Comparison of ENCODE assay signal across 8 cellular contexts in the genomic region with DNA sequence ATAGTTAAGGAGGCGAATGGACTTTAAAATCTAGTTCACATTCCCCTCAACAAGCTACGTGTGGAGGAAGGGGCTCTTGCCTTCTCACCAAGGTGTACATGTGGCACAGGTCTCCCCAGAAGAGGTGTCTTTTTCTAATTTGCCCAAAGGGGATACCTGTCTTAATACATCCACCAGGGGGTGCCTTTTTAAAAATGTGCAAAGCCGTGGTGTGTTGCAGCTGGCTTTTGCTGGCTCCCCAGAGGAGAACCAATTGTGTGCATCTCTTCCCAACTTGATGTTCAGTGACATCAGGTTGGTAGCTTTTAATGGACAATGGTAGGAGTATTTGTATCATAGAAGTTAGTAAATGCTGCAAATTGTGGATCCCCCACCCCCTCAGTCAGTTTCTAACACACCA.
DNase-seq lines count a peak whose midpoint lies in the region; ATAC-seq and TF ChIP-seq lines count a peak whose summit lies in the region.

No MANE protein-coding gene starts in this region.

- no peak overlapping the region for H2AFZ ChIP-seq in ACC112 (ENCODE audit: low read length, unreplicated experiment)

- peak; percentile 52 for ATAC-seq in HG03432 (IDR thresholded peaks at IDR 0.05; ENCODE audit: unreplicated experiment)

- no peaks in the 10 kb centered on the region for H3K79me2 ChIP-seq in ACC112 (ENCODE audit: control insufficient read depth, insufficient read depth, low read length, unreplicated experiment)

- H3K4me3 ChIP-seq in ACC112 (ENCODE audit: low read depth, low read length), result no peak overlapping the region

- DNase-seq in GM13976 (ENCODE audit: low spot score), result peak; percentile 56
- peak; percentile 34 to 49 for DNase-seq in activated CD4-positive, alpha-beta T cell treated with anti-CD3 and anti-CD28 coated beads for 4 hours
- DNase-seq in fibroblast of gingiva (ENCODE audit: low read depth), result peak; percentile 8
- DNase-seq in stimulated activated CD4-positive, alpha-beta T cell treated with anti-CD3 and anti-CD28 coated beads, Interleukin-4, amount 100 ng/mL, for 4 hours, result peak; percentile 6 to 33
- no peak for DNase-seq in COLO668 (lab: John Stamatoyannopoulos, UW; ENCODE audit: unreplicated experiment)
- DNase-seq in caudate nucleus (lab: John Stamatoyannopoulos, UW), result no peak

- H3K4me1 ChIP-seq in ACC112 (ENCODE audit: control insufficient read depth, insufficient read depth, low read length, unreplicated experiment), result peaks cover 17% of the 10 kb centered on the region

- peaks cover 10% of the 10 kb centered on the region for H3K36me3 ChIP-seq in ACC112 (ENCODE audit: insufficient read depth, low read length)

- H3K27me3 ChIP-seq in ACC112 (ENCODE audit: insufficient read depth, low read length), result no peaks in the 10 kb centered on the region

- in situ Hi-C loops in GM13976 (cut with MboI; ENCODE audit: low sequenced_read_pairs, unreplicated experiment), result no loop called here

- peak overlapping the region; percentile 39 for H3K27ac ChIP-seq in ACC112 (ENCODE audit: low read depth, low read length)
- no peak overlapping the region for H3K27ac ChIP-seq in caudate nucleus (ENCODE audit: low read depth, low read length)

- TF ChIP-seq CTCF in GM13976 (IDR thresholded peaks at IDR 0.05; ENCODE audit: borderline replicate concordance, control extremely low read depth, extremely low read depth, insufficient read depth, missing control alignments), result peak; percentile 43

Comparison
In these comparisons a context has a peak if more than half of its experiments do, and no peak if none do; other contexts are left out.
1. DNase-seq: peak in GM13976 (single experiment), activated CD4-positive, alpha-beta T cell treated with anti-CD3 and anti-CD28 coated beads for 4 hours (2 of 2), fibroblast of gingiva (single experiment) and stimulated activated CD4-positive, alpha-beta T cell treated with anti-CD3 and anti-CD28 coated beads, Interleukin-4, amount 100 ng/mL, for 4 hours (2 of 2); none in COLO668 (single experiment) and caudate nucleus (0 of 61).